ENCODE assay signal across 10 cellular contexts in the genomic region with DNA sequence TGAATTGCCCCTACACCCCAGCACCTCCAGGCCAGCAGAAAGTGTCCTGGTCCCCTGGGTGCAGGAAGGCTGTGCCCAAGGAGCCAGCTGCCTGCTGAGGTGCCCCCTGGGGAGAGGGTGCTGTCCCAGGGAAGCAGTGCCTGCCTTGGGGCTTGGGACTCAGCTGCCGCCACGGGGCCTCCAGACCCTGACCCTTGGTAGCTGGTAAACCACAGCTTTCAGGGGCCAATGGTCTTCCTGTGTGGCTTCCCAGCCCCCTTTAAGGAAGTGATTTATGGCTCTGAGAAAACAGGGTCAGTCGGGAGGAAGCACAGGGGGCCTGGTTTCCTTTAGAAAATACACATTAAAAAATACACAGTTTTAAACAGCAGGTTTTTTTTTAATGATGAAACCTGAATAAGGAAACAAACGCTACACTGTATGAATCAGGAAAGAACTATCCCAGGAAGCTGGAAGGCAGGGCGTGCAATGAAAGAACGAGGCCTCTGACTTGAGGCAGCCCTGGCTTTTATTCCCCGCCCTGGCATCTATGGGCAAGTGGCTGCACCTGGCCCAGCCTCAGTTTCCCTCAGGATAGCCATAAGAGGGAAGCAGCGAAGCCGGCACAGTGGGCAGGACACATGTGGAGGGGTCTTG. TPM values are rescaled to one million over a fixed set of nuclear protein-coding genes. Genes with fewer than 3 reads are reported as not detected.
DNase-seq lines count a peak whose midpoint lies in the region; ATAC-seq and TF ChIP-seq lines count a peak whose summit lies in the region.
"Had no signal": no experiment of that assay in that cellular context is flagged by ENCODE, and none has a peak within 500 bp of the region (broad histone marks: within the 10 kb centered on the region; RNA-seq: fewer than 3 reads in every experiment).

No MANE protein-coding gene starts in this region.

- no peaks in the 10 kb centered on the region for H3K36me3 ChIP-seq in lower lobe of right lung

- no peaks in the 10 kb centered on the region for H3K27me3 Mint-ChIP-seq in chondrocyte (ENCODE audit: low read depth)

- TF ChIP-seq CTCF in chondrocyte (IDR thresholded peaks at IDR 0.05) = no peak
- TF ChIP-seq CTCF in lower lobe of right lung (IDR thresholded peaks at IDR 0.05) = no peak

- H3K27me3 ChIP-seq in lower lobe of right lung (ENCODE audit: low read depth) = peaks cover 14% of the 10 kb centered on the region

- no peak overlapping the region for H3K4me3 ChIP-seq in lower lobe of right lung

- H3K4me1 Mint-ChIP-seq in chondrocyte (ENCODE audit: low read depth) = peaks cover 75% of the 10 kb centered on the region

- no peak for ATAC-seq in lower lobe of right lung
- no peak for ATAC-seq in HG03095 (IDR thresholded peaks at IDR 0.05; ENCODE audit: unreplicated experiment)
- ATAC-seq in GM21825 (IDR thresholded peaks at IDR 0.05; ENCODE audit: unreplicated experiment) = no peak

- H3K27ac Mint-ChIP-seq in chondrocyte (ENCODE audit: unreplicated experiment) = peak overlapping the region; percentile 83

- intact Hi-C loops in lower lobe of right lung (cut with DNase I) = no loop called here

- peak; percentile 53 for DNase-seq in A172 (ENCODE audit: low spot score)
- DNase-seq in Kasumi-1 (lab: John Stamatoyannopoulos, UW) = peak; percentile 27 to 40
- DNase-seq in chondrocyte (ENCODE audit: low spot score) = peak; percentile 77
- DNase-seq in lower lobe of right lung = peak; percentile 34
- DNase-seq in NCI-H524 (lab: John Stamatoyannopoulos, UW) = no peak
- no peak for DNase-seq in stimulated activated CD4-positive, alpha-beta T cell treated with anti-CD3 and anti-CD28 coated beads, Interleukin-12 subunit alpha, Interleukin-12 subunit beta, amount 100 ng/mL, for 4 hours
- DNase-seq: activated naive CD4-positive, alpha-beta T cell treated with anti-CD3 and anti-CD28 coated beads, Interleukin-2, amount 50 U/mL, for 16 hours; NCI-H1417 treated with DMSO at 0.1 percent for 48 hours had no signal

- H3K27ac ChIP-seq in lower lobe of right lung = peak overlapping the region; percentile 48

- H3K4me1 ChIP-seq in lower lobe of right lung = peaks cover 77% of the 10 kb centered on the region

- no peaks in the 10 kb centered on the region for H3K36me3 Mint-ChIP-seq in chondrocyte (ENCODE audit: low read depth)

- H3K4me3 Mint-ChIP-seq in chondrocyte (ENCODE audit: unreplicated experiment) = no peak overlapping the region

- no peaks in the 10 kb centered on the region for H3K9me3 ChIP-seq in lower lobe of right lung

- H3K9me3 Mint-ChIP-seq in chondrocyte (ENCODE audit: low read depth) = no peaks in the 10 kb centered on the region

RNA-seq across cellular contexts. Expression of gene EML1, which starts 40.6 kb away (rescaled TPM):
- total RNA-seq in A172 (2014; rRNA removed; shearing (Covaris generic)) = 6.9 and 12.7 TPM in 2 replicates
- total RNA-seq in chondrocyte = 36.4 to 61.0 TPM (median 39.6 TPM) in 3 replicates
- total RNA-seq in lower lobe of right lung = 34.5 TPM

Comparison
In these comparisons a context has a peak if more than half of its experiments do, and no peak if none do; other contexts are left out.
1. DNase-seq: peak in A172 (single experiment), Kasumi-1 (2 of 2), chondrocyte (single experiment) and lower lobe of right lung (single experiment); none in NCI-H524 (0 of 2) and stimulated activated CD4-positive, alpha-beta T cell treated with anti-CD3 and anti-CD28 coated beads, Interleukin-12 subunit alpha, Interleukin-12 subunit beta, amount 100 ng/mL, for 4 hours (single experiment).